In the genomic region with DNA sequence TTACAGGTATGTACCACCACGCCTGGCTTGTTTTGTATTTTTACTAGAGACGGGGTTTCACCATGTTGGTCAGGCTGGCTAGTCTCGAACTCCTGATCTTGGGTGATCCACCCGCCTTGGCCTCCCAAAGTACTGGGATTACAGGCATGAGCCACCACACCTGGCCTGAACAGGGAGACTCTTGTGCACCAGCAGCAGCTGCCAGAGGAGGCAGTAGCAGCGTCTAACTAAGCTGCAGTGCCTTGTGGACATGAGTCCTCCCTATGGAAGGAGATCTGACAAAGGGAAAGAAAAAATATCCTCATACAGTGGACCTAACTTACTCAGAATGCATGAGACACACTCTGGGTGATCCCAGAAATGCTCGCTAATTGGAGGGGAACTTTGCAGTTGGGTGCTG, we compare ENCODE assay signal across 2 cellular contexts.
TF ChIP-seq lines count a peak whose summit lies in the region.

No MANE protein-coding gene starts in this region.

TF ChIP-seq in GM23338, 12 proteins besides CTCF, POLR2A, EP300 and RAD21 (continues in another document):
- TF ChIP-seq EZH2phosphoT487 (IDR thresholded peaks at IDR 0.05; ENCODE audit: unreplicated experiment): no peak
- TF ChIP-seq, protein P1, sequence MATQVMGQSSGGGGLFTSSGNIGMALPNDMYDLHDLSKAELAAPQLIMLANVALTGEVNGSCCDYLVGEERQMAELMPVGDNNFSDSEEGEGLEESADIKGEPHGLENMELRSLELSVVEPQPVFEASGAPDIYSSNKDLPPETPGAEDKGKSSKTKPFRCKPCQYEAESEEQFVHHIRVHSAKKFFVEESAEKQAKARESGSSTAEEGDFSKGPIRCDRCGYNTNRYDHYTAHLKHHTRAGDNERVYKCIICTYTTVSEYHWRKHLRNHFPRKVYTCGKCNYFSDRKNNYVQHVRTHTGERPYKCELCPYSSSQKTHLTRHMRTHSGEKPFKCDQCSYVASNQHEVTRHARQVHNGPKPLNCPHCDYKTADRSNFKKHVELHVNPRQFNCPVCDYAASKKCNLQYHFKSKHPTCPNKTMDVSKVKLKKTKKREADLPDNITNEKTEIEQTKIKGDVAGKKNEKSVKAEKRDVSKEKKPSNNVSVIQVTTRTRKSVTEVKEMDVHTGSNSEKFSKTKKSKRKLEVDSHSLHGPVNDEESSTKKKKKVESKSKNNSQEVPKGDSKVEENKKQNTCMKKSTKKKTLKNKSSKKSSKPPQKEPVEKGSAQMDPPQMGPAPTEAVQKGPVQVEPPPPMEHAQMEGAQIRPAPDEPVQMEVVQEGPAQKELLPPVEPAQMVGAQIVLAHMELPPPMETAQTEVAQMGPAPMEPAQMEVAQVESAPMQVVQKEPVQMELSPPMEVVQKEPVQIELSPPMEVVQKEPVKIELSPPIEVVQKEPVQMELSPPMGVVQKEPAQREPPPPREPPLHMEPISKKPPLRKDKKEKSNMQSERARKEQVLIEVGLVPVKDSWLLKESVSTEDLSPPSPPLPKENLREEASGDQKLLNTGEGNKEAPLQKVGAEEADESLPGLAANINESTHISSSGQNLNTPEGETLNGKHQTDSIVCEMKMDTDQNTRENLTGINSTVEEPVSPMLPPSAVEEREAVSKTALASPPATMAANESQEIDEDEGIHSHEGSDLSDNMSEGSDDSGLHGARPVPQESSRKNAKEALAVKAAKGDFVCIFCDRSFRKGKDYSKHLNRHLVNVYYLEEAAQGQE (IDR thresholded peaks at IDR 0.05; ENCODE audit: unreplicated experiment): no peak
- no peak for TF ChIP-seq ZNF114 (CRISPR knock-in tag; IDR thresholded peaks at IDR 0.05)
- TF ChIP-seq POLR2AphosphoS5 (IDR thresholded peaks at IDR 0.05; ENCODE audit: low read depth): no peak
- no peak for TF ChIP-seq ZNF331 (CRISPR knock-in tag; IDR thresholded peaks at IDR 0.05; ENCODE audit: low read depth)
- no peak for TF ChIP-seq STAT1 (IDR thresholded peaks at IDR 0.05; ENCODE audit: unreplicated experiment)
- no peak for TF ChIP-seq JUNB (IDR thresholded peaks at IDR 0.05; ENCODE audit: unreplicated experiment)
- TF ChIP-seq, protein P2, sequence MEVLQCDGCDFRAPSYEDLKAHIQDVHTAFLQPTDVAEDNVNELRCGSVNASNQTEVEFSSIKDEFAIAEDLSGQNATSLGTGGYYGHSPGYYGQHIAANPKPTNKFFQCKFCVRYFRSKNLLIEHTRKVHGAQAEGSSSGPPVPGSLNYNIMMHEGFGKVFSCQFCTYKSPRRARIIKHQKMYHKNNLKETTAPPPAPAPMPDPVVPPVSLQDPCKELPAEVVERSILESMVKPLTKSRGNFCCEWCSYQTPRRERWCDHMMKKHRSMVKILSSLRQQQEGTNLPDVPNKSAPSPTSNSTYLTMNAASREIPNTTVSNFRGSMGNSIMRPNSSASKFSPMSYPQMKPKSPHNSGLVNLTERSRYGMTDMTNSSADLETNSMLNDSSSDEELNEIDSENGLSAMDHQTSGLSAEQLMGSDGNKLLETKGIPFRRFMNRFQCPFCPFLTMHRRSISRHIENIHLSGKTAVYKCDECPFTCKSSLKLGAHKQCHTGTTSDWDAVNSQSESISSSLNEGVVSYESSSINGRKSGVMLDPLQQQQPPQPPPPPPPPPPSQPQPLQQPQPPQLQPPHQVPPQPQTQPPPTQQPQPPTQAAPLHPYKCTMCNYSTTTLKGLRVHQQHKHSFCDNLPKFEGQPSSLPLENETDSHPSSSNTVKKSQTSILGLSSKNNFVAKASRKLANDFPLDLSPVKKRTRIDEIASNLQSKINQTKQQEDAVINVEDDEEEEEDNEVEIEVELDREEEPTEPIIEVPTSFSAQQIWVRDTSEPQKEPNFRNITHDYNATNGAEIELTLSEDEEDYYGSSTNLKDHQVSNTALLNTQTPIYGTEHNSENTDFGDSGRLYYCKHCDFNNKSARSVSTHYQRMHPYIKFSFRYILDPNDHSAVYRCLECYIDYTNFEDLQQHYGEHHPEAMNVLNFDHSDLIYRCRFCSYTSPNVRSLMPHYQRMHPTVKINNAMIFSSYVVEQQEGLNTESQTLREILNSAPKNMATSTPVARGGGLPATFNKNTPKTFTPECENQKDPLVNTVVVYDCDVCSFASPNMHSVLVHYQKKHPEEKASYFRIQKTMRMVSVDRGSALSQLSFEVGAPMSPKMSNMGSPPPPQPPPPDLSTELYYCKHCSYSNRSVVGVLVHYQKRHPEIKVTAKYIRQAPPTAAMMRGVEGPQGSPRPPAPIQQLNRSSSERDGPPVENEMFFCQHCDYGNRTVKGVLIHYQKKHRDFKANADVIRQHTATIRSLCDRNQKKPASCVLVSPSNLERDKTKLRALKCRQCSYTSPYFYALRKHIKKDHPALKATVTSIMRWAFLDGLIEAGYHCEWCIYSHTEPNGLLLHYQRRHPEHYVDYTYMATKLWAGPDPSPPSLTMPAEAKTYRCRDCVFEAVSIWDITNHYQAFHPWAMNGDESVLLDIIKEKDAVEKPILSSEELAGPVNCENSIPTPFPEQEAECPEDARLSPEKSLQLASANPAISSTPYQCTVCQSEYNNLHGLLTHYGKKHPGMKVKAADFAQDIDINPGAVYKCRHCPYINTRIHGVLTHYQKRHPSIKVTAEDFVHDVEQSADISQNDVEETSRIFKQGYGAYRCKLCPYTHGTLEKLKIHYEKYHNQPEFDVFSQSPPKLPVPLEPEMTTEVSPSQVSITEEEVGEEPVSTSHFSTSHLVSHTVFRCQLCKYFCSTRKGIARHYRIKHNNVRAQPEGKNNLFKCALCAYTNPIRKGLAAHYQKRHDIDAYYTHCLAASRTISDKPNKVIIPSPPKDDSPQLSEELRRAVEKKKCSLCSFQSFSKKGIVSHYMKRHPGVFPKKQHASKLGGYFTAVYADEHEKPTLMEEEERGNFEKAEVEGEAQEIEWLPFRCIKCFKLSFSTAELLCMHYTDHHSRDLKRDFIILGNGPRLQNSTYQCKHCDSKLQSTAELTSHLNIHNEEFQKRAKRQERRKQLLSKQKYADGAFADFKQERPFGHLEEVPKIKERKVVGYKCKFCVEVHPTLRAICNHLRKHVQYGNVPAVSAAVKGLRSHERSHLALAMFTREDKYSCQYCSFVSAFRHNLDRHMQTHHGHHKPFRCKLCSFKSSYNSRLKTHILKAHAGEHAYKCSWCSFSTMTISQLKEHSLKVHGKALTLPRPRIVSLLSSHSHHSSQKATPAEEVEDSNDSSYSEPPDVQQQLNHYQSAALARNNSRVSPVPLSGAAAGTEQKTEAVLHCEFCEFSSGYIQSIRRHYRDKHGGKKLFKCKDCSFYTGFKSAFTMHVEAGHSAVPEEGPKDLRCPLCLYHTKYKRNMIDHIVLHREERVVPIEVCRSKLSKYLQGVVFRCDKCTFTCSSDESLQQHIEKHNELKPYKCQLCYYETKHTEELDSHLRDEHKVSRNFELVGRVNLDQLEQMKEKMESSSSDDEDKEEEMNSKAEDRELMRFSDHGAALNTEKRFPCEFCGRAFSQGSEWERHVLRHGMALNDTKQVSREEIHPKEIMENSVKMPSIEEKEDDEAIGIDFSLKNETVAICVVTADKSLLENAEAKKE (CRISPR knock-in tag; IDR thresholded peaks at IDR 0.05): no peak
- TF ChIP-seq, protein P3, sequence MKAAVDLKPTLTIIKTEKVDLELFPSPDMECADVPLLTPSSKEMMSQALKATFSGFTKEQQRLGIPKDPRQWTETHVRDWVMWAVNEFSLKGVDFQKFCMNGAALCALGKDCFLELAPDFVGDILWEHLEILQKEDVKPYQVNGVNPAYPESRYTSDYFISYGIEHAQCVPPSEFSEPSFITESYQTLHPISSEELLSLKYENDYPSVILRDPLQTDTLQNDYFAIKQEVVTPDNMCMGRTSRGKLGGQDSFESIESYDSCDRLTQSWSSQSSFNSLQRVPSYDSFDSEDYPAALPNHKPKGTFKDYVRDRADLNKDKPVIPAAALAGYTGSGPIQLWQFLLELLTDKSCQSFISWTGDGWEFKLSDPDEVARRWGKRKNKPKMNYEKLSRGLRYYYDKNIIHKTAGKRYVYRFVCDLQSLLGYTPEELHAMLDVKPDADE (IDR thresholded peaks at IDR 0.05): no peak
- no peak for TF ChIP-seq EZH2 (IDR thresholded peaks at IDR 0.05; ENCODE audit: low read depth, unreplicated experiment)

TF ChIP-seq in IMR-90, 13 proteins besides CTCF, POLR2A, EP300 and RAD21 (continued from another document):
- TF ChIP-seq BHLHE40 (IDR thresholded peaks at IDR 0.05; ENCODE audit: low read depth, low read length): no peak
- TF ChIP-seq MAFK (IDR thresholded peaks at IDR 0.05; ENCODE audit: low read depth, low read length): no peak
- no peak for TF ChIP-seq MAZ (IDR thresholded peaks at IDR 0.05; ENCODE audit: borderline replicate concordance, low read depth, low read length)
- TF ChIP-seq SMC3 (IDR thresholded peaks at IDR 0.05; ENCODE audit: low read depth, low read length): no peak
- TF ChIP-seq, protein P4, sequence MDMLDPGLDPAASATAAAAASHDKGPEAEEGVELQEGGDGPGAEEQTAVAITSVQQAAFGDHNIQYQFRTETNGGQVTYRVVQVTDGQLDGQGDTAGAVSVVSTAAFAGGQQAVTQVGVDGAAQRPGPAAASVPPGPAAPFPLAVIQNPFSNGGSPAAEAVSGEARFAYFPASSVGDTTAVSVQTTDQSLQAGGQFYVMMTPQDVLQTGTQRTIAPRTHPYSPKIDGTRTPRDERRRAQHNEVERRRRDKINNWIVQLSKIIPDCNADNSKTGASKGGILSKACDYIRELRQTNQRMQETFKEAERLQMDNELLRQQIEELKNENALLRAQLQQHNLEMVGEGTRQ (IDR thresholded peaks at IDR 0.05; ENCODE audit: low read depth, low read length): no peak
